In the genomic region with DNA sequence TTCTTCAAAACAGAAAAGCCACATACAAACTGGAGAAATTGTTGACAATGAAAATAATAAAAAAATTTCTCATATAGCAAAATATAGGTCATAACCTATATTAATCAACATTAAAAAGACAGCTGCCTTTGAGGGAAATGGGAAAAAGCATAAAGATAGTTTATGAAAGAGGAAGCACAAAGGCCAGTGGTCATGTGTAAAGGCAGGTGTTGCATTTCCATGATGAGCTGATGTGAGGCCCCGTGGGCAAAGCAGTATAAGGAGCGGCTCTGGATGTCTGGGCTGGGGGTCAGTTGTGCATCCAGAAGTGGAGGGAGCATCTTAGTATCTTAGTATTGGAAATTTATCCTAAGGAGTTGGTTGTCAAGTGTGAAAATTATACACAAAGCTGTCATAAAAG, we compare ENCODE assay signal across 19 cellular contexts. TPM values are rescaled to one million over a fixed set of nuclear protein-coding genes. Genes with fewer than 3 reads are reported as not detected.
DNase-seq lines count a peak whose midpoint lies in the region; TF ChIP-seq lines count a peak whose summit lies in the region.
"Had no signal": no experiment of that assay in that cellular context is flagged by ENCODE, and none has a peak within 500 bp of the region (broad histone marks: within the 10 kb centered on the region; RNA-seq: fewer than 3 reads in every experiment).

No MANE protein-coding gene starts in this region.

- intact Hi-C loops in posterior vena cava (cut with DNase I), result loop anchor here in 1 of 2 donors (5.0 kb wide), 1 partner anchor 817 kb away; no protein-coding TSS in a partner anchor

- no peaks in the 10 kb centered on the region for H4K20me1 ChIP-seq in SU-DHL-6 (ENCODE audit: low read depth, low read length)

- no peak overlapping the region for H2AFZ ChIP-seq in SU-DHL-6 (ENCODE audit: low read depth, low read length, severe bottlenecking)
- H2AFZ ChIP-seq: PC-9 had no signal

- TF ChIP-seq CTCF in SU-DHL-6 (IDR thresholded peaks at IDR 0.05; ENCODE audit: insufficient read depth, low read length, poor library complexity, severe bottlenecking), result no peak

- H3K27ac ChIP-seq in SU-DHL-6 (ENCODE audit: low read depth, low read length), result peak overlapping the region; percentile 4; the same call in 1 of the 2 replicates
- H3K27ac ChIP-seq: A549; BLaER1 treated with 17β-estradiol and CSF1 and Interleukin-3, amounts not matched to agents 10 nM and 100 nM; HL-60; PC-9; SJCRH30 had no signal

- H3K9ac ChIP-seq in SU-DHL-6 (ENCODE audit: low read length), result no peak overlapping the region
- H3K9ac ChIP-seq: BLaER1 treated with 17β-estradiol and CSF1 and Interleukin-3, amounts not matched to agents 10 nM and 100 nM had no signal

- no peak overlapping the region for H3K4me2 ChIP-seq in SU-DHL-6 (ENCODE audit: low read depth, low read length, poor library complexity, severe bottlenecking)
- H3K4me2 ChIP-seq: A549; BLaER1 treated with 17β-estradiol and CSF1 and Interleukin-3, amounts not matched to agents 10 nM and 100 nM; PC-9 had no signal

- H3K4me3 ChIP-seq in SU-DHL-6 (ENCODE audit: insufficient read depth, low read length, poor library complexity, severe bottlenecking), result no peak overlapping the region
- H3K4me3 ChIP-seq: A549; BLaER1 treated with 17β-estradiol and CSF1 and Interleukin-3, amounts not matched to agents 10 nM and 100 nM; PC-9; SJCRH30 had no signal

- no peaks in the 10 kb centered on the region for H3K9me3 ChIP-seq in SU-DHL-6 (ENCODE audit: insufficient read depth, low read length)
- H3K9me3 ChIP-seq: A549, SJCRH30 had no signal

- H3K79me2 ChIP-seq in SU-DHL-6 (ENCODE audit: insufficient read depth, low read length), result no peaks in the 10 kb centered on the region

- no peaks in the 10 kb centered on the region for H3F3A ChIP-seq in SU-DHL-6 (ENCODE audit: insufficient read depth)

- H3K36me3 ChIP-seq in SU-DHL-6 (ENCODE audit: low read length), result peaks cover 8% of the 10 kb centered on the region; the same call in 1 of the 2 replicates

- peak; percentile 16 for DNase-seq in activated effector memory CD4-positive, alpha-beta T cell treated with anti-CD3 and anti-CD28 coated beads, Interleukin-2, amount 50 U/mL, for 16 hours
- DNase-seq in activated effector memory CD4-positive, alpha-beta T cell treated with Interleukin-2 at 50 U/mL for 16 hours, result no peak
- DNase-seq in posterior vena cava (ENCODE audit: low spot score) (peak; percentile 23), inferior parietal cortex (ENCODE audit: extremely low spot score) (no peak), H4 (ENCODE audit: low spot score) (no peak)
- no peak for DNase-seq in stimulated activated CD4-positive, alpha-beta T cell treated with anti-CD3 and anti-CD28 coated beads, Interleukin-4, amount 100 ng/mL, for 24 hours
- DNase-seq: AML-193; CD4-positive, alpha-beta T cell; NCI-H2029; NCI-H446 treated with DMSO at 0.1 percent for 48 hours; NCI-H526; NCI-H82; NK-92 treated with Interleukin-12 subunit alpha and Interleukin-12 subunit beta, amount 100 ng/mL, for 24 hours; PC-9; SJCRH30 had no signal

- no peaks in the 10 kb centered on the region for H3K9me2 ChIP-seq in SU-DHL-6 (replicated peaks; ENCODE audit: insufficient read depth, low read length)

- H3K27me3 ChIP-seq in SU-DHL-6 (ENCODE audit: low read length), result no peaks in the 10 kb centered on the region
- H3K27me3 ChIP-seq: SJCRH30 had no signal

RNA-seq across cellular contexts. Expression of gene NDUFS6, which starts 18.3 kb away (rescaled TPM):
- 10 to 100 TPM; 25.4 to 25.8 TPM for total RNA-seq in posterior vena cava
- total RNA-seq in H4 (2014; rRNA removed; shearing (Covaris generic)), result 85.8 and 88.0 TPM in 2 replicates

RNA-seq across cellular contexts. Expression of gene MRPL36, which starts 19.8 kb away (rescaled TPM):
- total RNA-seq in posterior vena cava, result 10 to 100 TPM; 29.4 to 32.4 TPM
- 95.5 and 109 TPM in 2 replicates for total RNA-seq in H4 (2014; rRNA removed; shearing (Covaris generic))

Comparison
In these comparisons a context has a peak if more than half of its experiments do, and no peak if none do; other contexts are left out.
1. DNase-seq: peak in activated effector memory CD4-positive, alpha-beta T cell treated with anti-CD3 and anti-CD28 coated beads, Interleukin-2, amount 50 U/mL, for 16 hours (single experiment) and posterior vena cava (single experiment); none in activated effector memory CD4-positive, alpha-beta T cell treated with Interleukin-2 at 50 U/mL for 16 hours (single experiment), stimulated activated CD4-positive, alpha-beta T cell treated with anti-CD3 and anti-CD28 coated beads, Interleukin-4, amount 100 ng/mL, for 24 hours (single experiment), inferior parietal cortex (single experiment) and H4 (single experiment).